Comparison of ENCODE assay signal across 12 cellular contexts in the genomic region with DNA sequence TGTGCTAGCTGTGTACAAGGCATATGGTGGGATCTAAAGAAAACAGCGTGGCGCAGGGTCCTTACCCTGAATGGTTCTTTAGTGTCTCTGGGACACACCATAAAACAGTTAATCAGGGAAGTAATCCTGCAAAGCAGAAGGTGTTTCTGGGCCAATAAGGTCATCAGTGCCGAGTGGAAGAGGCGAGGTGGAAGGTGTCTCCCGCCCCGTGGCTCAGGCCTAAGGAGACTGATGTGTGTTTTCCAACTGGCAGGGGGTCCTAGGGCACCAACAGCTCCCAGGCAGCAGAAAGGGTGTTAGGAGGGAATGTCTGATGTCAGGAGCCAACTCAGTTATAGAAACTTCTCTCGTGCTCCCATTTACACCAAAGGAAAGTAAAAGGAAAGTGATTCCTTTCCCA.
DNase-seq lines count a peak whose midpoint lies in the region; ATAC-seq and TF ChIP-seq lines count a peak whose summit lies in the region.
"Had no signal": no experiment of that assay in that cellular context is flagged by ENCODE, and none has a peak within 500 bp of the region (broad histone marks: within the 10 kb centered on the region; RNA-seq: fewer than 3 reads in every experiment).

No MANE protein-coding gene starts in this region.

- peak overlapping the region; percentile 97 for H3K27ac ChIP-seq in WERI-Rb-1
- H3K27ac ChIP-seq in hepatocyte: peak overlapping the region; percentile 93
- peak overlapping the region; percentile 67 for H3K27ac ChIP-seq in skeletal muscle tissue (ENCODE audit: low read depth, low read length)
- peak overlapping the region in 1 of 2 donors; percentile 72 for H3K27ac ChIP-seq in ovary

- intact Hi-C loops in ovary (cut with DNase I): no loop called here

- DNase-seq in DMS 273 treated with DMSO at 0.1 percent for 48 hours (lab: John Stamatoyannopoulos, UW) (peak; percentile 67), WERI-Rb-1 (peak; percentile 91), hepatocyte (ENCODE audit: low spot score) (no peak), ovary (no peak)
- DNase-seq in activated naive CD4-positive, alpha-beta T cell (lab: John Stamatoyannopoulos, UW): no peak
- no peak for DNase-seq in effector CD4-positive, alpha-beta T cell
- DNase-seq: activated CD4-positive, CD25-positive, alpha-beta regulatory T cell treated with anti-CD3 and anti-CD28 coated beads, Interleukin-2, amount 50 U/mL, for 72 hours; AML-193; Kasumi-1 had no signal

- no peaks in the 10 kb centered on the region for H4K20me1 ChIP-seq in hepatocyte (ENCODE audit: insufficient read depth, poor library complexity, severe bottlenecking)

- peak overlapping the region; percentile 30 for H3K4me3 ChIP-seq in WERI-Rb-1 (ENCODE audit: low read depth, low read length)
- H3K4me3 ChIP-seq in hepatocyte: no peak overlapping the region
- H3K4me3 ChIP-seq in skeletal muscle tissue (ENCODE audit: low read length in 3 of 3): peak overlapping the region in 1 of 3 donors; percentile 31
- H3K4me3 ChIP-seq in ovary: no peak overlapping the region

- H2AFZ ChIP-seq in hepatocyte: no peak overlapping the region

- TF ChIP-seq EP300 in ovary (IDR thresholded peaks at IDR 0.05): no peak

- TF ChIP-seq CTCF in WERI-Rb-1 (IDR thresholded peaks at IDR 0.05; ENCODE audit: low read depth, low read length) (no peak), hepatocyte (IDR thresholded peaks at IDR 0.05; ENCODE audit: poor library complexity) (no peak), ovary (IDR thresholded peaks at IDR 0.05) (no peak)

- H3K9me3 ChIP-seq in WERI-Rb-1 (ENCODE audit: severe bottlenecking) (no peaks in the 10 kb centered on the region), hepatocyte (ENCODE audit: low read depth) (no peaks in the 10 kb centered on the region), skeletal muscle tissue (ENCODE audit: control insufficient read depth in 3 of 3, low read length in 3 of 3) (no peaks in the 10 kb centered on the region), ovary (no peaks in the 10 kb centered on the region)
- H3K9me3 ChIP-seq: neutrophil had no signal

- H3K9ac ChIP-seq in skeletal muscle tissue (ENCODE audit: low read depth in 1 of 3, low read length in 3 of 3): no peak overlapping the region

- H3K27me3 ChIP-seq in WERI-Rb-1 (ENCODE audit: insufficient read depth, low read depth, severe bottlenecking) (no peaks in the 10 kb centered on the region), hepatocyte (no peaks in the 10 kb centered on the region), skeletal muscle tissue (ENCODE audit: control insufficient read depth in 3 of 3, insufficient read depth in 3 of 3, low read length in 3 of 3) (no peaks in the 10 kb centered on the region), ovary (no peaks in the 10 kb centered on the region)
- H3K27me3 ChIP-seq: neutrophil had no signal

- 79% methylated on average over 7 of the region's 7 CpGs for WGBS in hepatocyte (ENCODE audit: low lambda C conversion rate, missing lambda C conversion rate)
- WGBS in ovary, 3 donors: 74 to 77% (median 77%) methylated on average over 7 of the region's 7 CpGs

- no peak for TF ChIP-seq POLR2A in ovary (IDR thresholded peaks at IDR 0.05)

- peaks cover 7% of the 10 kb centered on the region for H3K36me3 ChIP-seq in WERI-Rb-1
- H3K36me3 ChIP-seq in hepatocyte (replicated peaks; ENCODE audit: insufficient read depth, low read depth): no peaks in the 10 kb centered on the region
- H3K36me3 ChIP-seq in skeletal muscle tissue (ENCODE audit: control insufficient read depth in 3 of 3, insufficient read depth in 3 of 3, low read length in 3 of 3): peaks cover under 1 to 12% (median 7%) of the 10 kb centered on the region in 3 donors
- no peaks in the 10 kb centered on the region for H3K36me3 ChIP-seq in ovary

- ATAC-seq in HG02623 (IDR thresholded peaks at IDR 0.05; ENCODE audit: unreplicated experiment): no peak

- peaks cover 11% of the 10 kb centered on the region for H3K79me2 ChIP-seq in hepatocyte

- H3K4me1 ChIP-seq in hepatocyte (ENCODE audit: insufficient read depth) (peaks cover 83% of the 10 kb centered on the region), skeletal muscle tissue (ENCODE audit: control insufficient read depth in 3 of 3, insufficient read depth in 3 of 3, low read length in 3 of 3) (peaks cover 55 to 73% (median 63%) of the 10 kb centered on the region in 3 donors), ovary (ENCODE audit: insufficient read depth) (peaks cover 33% of the 10 kb centered on the region)

- no peaks in the 10 kb centered on the region for H3K9me2 ChIP-seq in hepatocyte (replicated peaks; ENCODE audit: insufficient read depth)

- peak overlapping the region; percentile 58 for H3K4me2 ChIP-seq in hepatocyte

Comparison
In these comparisons a context has a peak if more than half of its experiments do, and no peak if none do; other contexts are left out.
1. DNase-seq: peak in DMS 273 treated with DMSO at 0.1 percent for 48 hours (single experiment) and WERI-Rb-1 (single experiment); none in hepatocyte (single experiment), ovary (0 of 5), activated naive CD4-positive, alpha-beta T cell (0 of 4) and effector CD4-positive, alpha-beta T cell (single experiment).